In genomic region chr13:59776924-59777690, GRCh38 we compare ENCODE assay signal across 1 cellular context.
A peak's percentile ranks its signal among the peaks of the same experiment; 100 is the strongest.
TF ChIP-seq lines count a peak whose summit lies in the region.

No MANE protein-coding gene starts in this region.

TF ChIP-seq in GM12878, 131 proteins besides CTCF, POLR2A, EP300 and RAD21 (continued from another document and continues in another):
- TF ChIP-seq SIN3A (IDR thresholded peaks at IDR 0.05; ENCODE audit: low read depth, low read length) (no peak), FOS (IDR thresholded peaks at IDR 0.05; ENCODE audit: borderline replicate concordance, extremely low read depth, insufficient read length) (no peak), CUX1 (IDR thresholded peaks at IDR 0.05; ENCODE audit: insufficient replicate concordance, low read depth, low read length) (no peak), CHD1 (IDR thresholded peaks at IDR 0.05; ENCODE audit: low read depth, low read length) (no peak), NR2F1 (conservative IDR thresholded peaks at IDR 0.05) (peak; percentile 56), IKZF2 (IDR thresholded peaks at IDR 0.05) (peak; percentile 63 to 80), WRNIP1 (IDR thresholded peaks at IDR 0.05; ENCODE audit: borderline replicate concordance, low read depth, low read length) (no peak), ZBTB4 (CRISPR knock-in tag; IDR thresholded peaks at IDR 0.05) (no peak), IRF5 (IDR thresholded peaks at IDR 0.05; ENCODE audit: borderline replicate concordance) (no peak), HSF1 (IDR thresholded peaks at IDR 0.05; ENCODE audit: low read depth, low read length) (no peak), HDAC2 (IDR thresholded peaks at IDR 0.05) (no peak), KLF5 (IDR thresholded peaks at IDR 0.05; ENCODE audit: partially characterized antibody) (no peak), ATF2 (IDR thresholded peaks at IDR 0.05; ENCODE audit: low read length) (no peak), JUND (IDR thresholded peaks at IDR 0.05; ENCODE audit: low read depth, low read length) (peak; percentile 68; the same call in 1 of the 2 replicates), BRCA1 (IDR thresholded peaks at IDR 0.05; ENCODE audit: low read depth, low read length) (no peak), TBL1XR1 (IDR thresholded peaks at IDR 0.05; ENCODE audit: low read depth, low read length) (no peak), MTA2 (IDR thresholded peaks at IDR 0.05; ENCODE audit: low read depth) (peak; percentile 42), JUNB (IDR thresholded peaks at IDR 0.05) (peak; percentile 66), USF2 (IDR thresholded peaks at IDR 0.05; ENCODE audit: borderline replicate concordance, low read depth, low read length) (no peak), CHD4 (IDR thresholded peaks at IDR 0.05) (no peak), REST (IDR thresholded peaks at IDR 0.05; ENCODE audit: low read depth, low read length) (no peak), PML (IDR thresholded peaks at IDR 0.05; ENCODE audit: low read length) (no peak), CHD2 (IDR thresholded peaks at IDR 0.05; ENCODE audit: borderline replicate concordance, low read depth, low read length) (no peak), SRF (IDR thresholded peaks at IDR 0.05; ENCODE audit: low read depth in 2 of 2, low read length in 2 of 2) (no peak), NFIC (IDR thresholded peaks at IDR 0.05; ENCODE audit: low read depth, low read length) (no peak), ZNF217 (IDR thresholded peaks at IDR 0.05) (no peak), EED (IDR thresholded peaks at IDR 0.05; ENCODE audit: low read depth) (no peak), RCOR1 (conservative IDR thresholded peaks at IDR 0.05; ENCODE audit: low read depth, low read length) (no peak), RELB (IDR thresholded peaks at IDR 0.05; ENCODE audit: low read depth) (peak; percentile 33; the same call in 1 of the 2 replicates), TAF1 (IDR thresholded peaks at IDR 0.05; ENCODE audit: borderline replicate concordance, low read depth, low read length) (no peak), SMAD1 (IDR thresholded peaks at IDR 0.05; ENCODE audit: low read depth, partially characterized antibody) (no peak), MEF2A (IDR thresholded peaks at IDR 0.05; ENCODE audit: insufficient read depth, low read depth, low read length) (0 out of 2 replicates have a peak, but pooled peaks have one; percentile 19), MEF2B (IDR thresholded peaks at IDR 0.05; ENCODE audit: partially characterized antibody, poor library complexity, severe bottlenecking) (peak; percentile 35), BCL11A (IDR thresholded peaks at IDR 0.05; ENCODE audit: low read depth, low read length) (0 out of 2 replicates have a peak, but pooled peaks have one; percentile 29), LARP7 (IDR thresholded peaks at IDR 0.05) (no peak), ATF3 (IDR thresholded peaks at IDR 0.05; ENCODE audit: borderline replicate concordance, extremely low read depth, low read depth, low read length) (no peak), IRF3 (IDR thresholded peaks at IDR 0.05) (no peak)
